Comparison of ENCODE assay signal across 1 cellular context in genomic region chrX:47854474-47854873, GRCh38.
TF ChIP-seq lines count a peak whose summit lies in the region.

No MANE protein-coding gene starts in this region.

TF ChIP-seq in liver, 16 proteins besides CTCF, POLR2A, EP300 and RAD21 (continued from another document):
- TF ChIP-seq REST (IDR thresholded peaks at IDR 0.05) (no peak), YY1 (IDR thresholded peaks at IDR 0.05) (no peak), ZBTB33 (IDR thresholded peaks at IDR 0.05) (no peak), FOXA1 (IDR thresholded peaks at IDR 0.05) (no peak), EGR1 (IDR thresholded peaks at IDR 0.05; ENCODE audit: low read depth in 2 of 2) (no peak)
